In genomic region chr19:16143399-16144215, GRCh38 we compare ENCODE assay signal across 9 cellular contexts. TPM values are rescaled to one million over a fixed set of nuclear protein-coding genes. Genes with fewer than 3 reads are reported as not detected.
A peak's percentile ranks its signal among the peaks of the same experiment; 100 is the strongest.
DNase-seq lines count a peak whose midpoint lies in the region; ATAC-seq, FAIRE-seq and TF ChIP-seq lines count a peak whose summit lies in the region.
"Had no signal": no experiment of that assay in that cellular context is flagged by ENCODE, and none has a peak within 500 bp of the region (broad histone marks: within the 10 kb centered on the region; RNA-seq: fewer than 3 reads in every experiment).

Gene HSH2D, plus strand, starts transcription at chr19:16143685. Its CDS starts 5,066 bp downstream, at chr19:16148751.

- TF ChIP-seq POLR2A in Raji (IDR thresholded peaks at IDR 0.05; ENCODE audit: insufficient read depth, low read depth, low read length), result peak; percentile 94

- FAIRE-seq in frontal cortex (lab: Jason Lieb, UNC), result no peak

- no peaks in the 10 kb centered on the region for H3K36me3 ChIP-seq in lung (ENCODE audit: control insufficient read depth in 2 of 2, insufficient read depth in 2 of 2, low read length in 2 of 2)

- peak; percentile 36 for ATAC-seq in GM18873 (IDR thresholded peaks at IDR 0.05; ENCODE audit: low FRiP score, unreplicated experiment)
- ATAC-seq in HG03135 (IDR thresholded peaks at IDR 0.05; ENCODE audit: unreplicated experiment), result peak; percentile 58
- ATAC-seq in lung (ENCODE audit: insufficient read depth, low FRiP score), result peak; percentile 79
- ATAC-seq in stimulated activated naive CD8-positive, alpha-beta T cell treated with anti-CD3 and anti-CD28 coated beads, Interleukin-15, amount 100 ng/mL, for 72 hours, result peak; percentile 99

- H3K9me3 Mint-ChIP-seq in stimulated activated naive CD8-positive, alpha-beta T cell treated with anti-CD3 and anti-CD28 coated beads, Interleukin-15, amount 100 ng/mL, for 72 hours, result no peaks in the 10 kb centered on the region
- H3K9me3 Mint-ChIP-seq: brain had no signal

- no peak for TF ChIP-seq CTCF in lung (IDR thresholded peaks at IDR 0.05; ENCODE audit: control extremely low read depth, extremely low read depth)

- no peaks in the 10 kb centered on the region for H3K9me3 ChIP-seq in lung (ENCODE audit: control insufficient read depth in 2 of 2, insufficient read depth in 1 of 2, low read length in 1 of 2)

- peak within 1 kb of the TSS; percentile 96 to 99 for H3K4me3 Mint-ChIP-seq in stimulated activated naive CD8-positive, alpha-beta T cell treated with anti-CD3 and anti-CD28 coated beads, Interleukin-15, amount 100 ng/mL, for 72 hours

- H3K27me3 ChIP-seq in lung (ENCODE audit: control insufficient read depth, insufficient read depth), result no peaks in the 10 kb centered on the region

- peak within 1 kb of the TSS in 1 of 2 donors; percentile 35 for H3K27ac ChIP-seq in lung (ENCODE audit: low read depth in 1 of 2, low read length in 1 of 2)

- H3K4me1 ChIP-seq in lung (ENCODE audit: control insufficient read depth in 2 of 2, insufficient read depth in 2 of 2, low read length in 2 of 2), result peaks cover 0 to 8% of the 10 kb centered on the region in 2 donors

- WGBS in lung, 2 donors, result 14 to 26% methylated on average over 13 of the region's 13 CpGs

- peak; percentile 77 for DNase-seq in activated gamma-delta T cell treated with Interleukin-2 at 50 U/mL for 16 hours
- peak; percentile 81 for DNase-seq in lung (ENCODE audit: low spot score)
- peak; percentile 64 to 83 for DNase-seq in stimulated activated naive CD8-positive, alpha-beta T cell treated with anti-CD3 and anti-CD28 coated beads, Interleukin-15, amount 100 ng/mL, for 72 hours
- DNase-seq in frontal cortex (ENCODE audit: low spot score in 2 of 2), result no peak
- DNase-seq in ecto neural progenitor cell (ENCODE audit: low spot score), result no peak

- peak within 1 kb of the TSS; percentile 98 for H3K27ac Mint-ChIP-seq in stimulated activated naive CD8-positive, alpha-beta T cell treated with anti-CD3 and anti-CD28 coated beads, Interleukin-15, amount 100 ng/mL, for 72 hours
- H3K27ac Mint-ChIP-seq: brain had no signal

- H3K4me1 Mint-ChIP-seq in stimulated activated naive CD8-positive, alpha-beta T cell treated with anti-CD3 and anti-CD28 coated beads, Interleukin-15, amount 100 ng/mL, for 72 hours, result peaks cover 57% of the 10 kb centered on the region
- H3K4me1 Mint-ChIP-seq: brain had no signal

- no peak within 1 kb of the TSS for H3K4me3 ChIP-seq in lung

- no peaks in the 10 kb centered on the region for H3K27me3 Mint-ChIP-seq in stimulated activated naive CD8-positive, alpha-beta T cell treated with anti-CD3 and anti-CD28 coated beads, Interleukin-15, amount 100 ng/mL, for 72 hours

RNA-seq across cellular contexts. Expression of gene HSH2D, which starts in this region (rescaled TPM):
- 1 to 10 TPM; 5.5 to 6.1 TPM for total RNA-seq in lung
- 1 to 10 TPM; 6.6 to 9.3 TPM for polyA plus RNA-seq in lung
- total RNA-seq in frontal cortex, result under 0.01 TPM

Comparison
In these comparisons a context has a peak if more than half of its experiments do, and no peak if none do; other contexts are left out.
1. ATAC-seq: peak in every context shown above with its lines; median percentile 99 in stimulated activated naive CD8-positive, alpha-beta T cell treated with anti-CD3 and anti-CD28 coated beads, Interleukin-15, amount 100 ng/mL, for 72 hours; 79 in lung; 58 in HG03135; 36 in GM18873.
2. DNase-seq: peak in activated gamma-delta T cell treated with Interleukin-2 at 50 U/mL for 16 hours (single experiment), lung (single experiment) and stimulated activated naive CD8-positive, alpha-beta T cell treated with anti-CD3 and anti-CD28 coated beads, Interleukin-15, amount 100 ng/mL, for 72 hours (2 of 2); none in frontal cortex (0 of 2) and ecto neural progenitor cell (single experiment).